ENCODE assay signal across 8 cellular contexts in genomic region chr14:58166005-58166983, GRCh38. TPM values are rescaled to one million over a fixed set of nuclear protein-coding genes. Genes with fewer than 3 reads are reported as not detected.
DNase-seq lines count a peak whose midpoint lies in the region; ATAC-seq, FAIRE-seq and TF ChIP-seq lines count a peak whose summit lies in the region.

No MANE protein-coding gene starts in this region.

- no peaks in the 10 kb centered on the region for H3K9me3 Mint-ChIP-seq in CD8-positive, alpha-beta T cell
- H3K9me3 Mint-ChIP-seq in GM23338: no peaks in the 10 kb centered on the region
- no peaks in the 10 kb centered on the region for H3K9me3 Mint-ChIP-seq in astrocyte (ENCODE audit: unreplicated experiment)

- no peak overlapping the region for H3K4me3 Mint-ChIP-seq in CD8-positive, alpha-beta T cell
- H3K4me3 Mint-ChIP-seq in GM23338 (no peak overlapping the region), astrocyte (ENCODE audit: unreplicated experiment) (no peak overlapping the region)

- H3K79me2 ChIP-seq in GM23338 (replicated peaks; ENCODE audit: insufficient read depth): no peaks in the 10 kb centered on the region
- no peaks in the 10 kb centered on the region for H3K79me2 ChIP-seq in astrocyte (ENCODE audit: insufficient read depth, low read length)
- H3K79me2 ChIP-seq in smooth muscle cell (ENCODE audit: low read depth): no peaks in the 10 kb centered on the region

- no peaks in the 10 kb centered on the region for H3K9me2 ChIP-seq in GM23338 (ENCODE audit: insufficient read depth)

- no peaks in the 10 kb centered on the region for H3K36me3 Mint-ChIP-seq in CD8-positive, alpha-beta T cell
- no peaks in the 10 kb centered on the region for H3K36me3 Mint-ChIP-seq in GM23338 (ENCODE audit: low read depth)
- H3K36me3 Mint-ChIP-seq in astrocyte (ENCODE audit: low read depth, unreplicated experiment): peaks cover 2% of the 10 kb centered on the region

- intact Hi-C loops in CD8-positive, alpha-beta T cell (cut with DNase I, micrococcal nuclease): loop anchor here in 1 of 2 experiments (1.0 kb wide), 1 partner anchor 58 kb away; no protein-coding TSS in a partner anchor

- H3K9ac ChIP-seq in astrocyte (ENCODE audit: low read length) (peak overlapping the region; percentile 47), smooth muscle cell (ENCODE audit: low read depth) (no peak overlapping the region)

- peak; percentile 85 for TF ChIP-seq CTCF in CD8-positive, alpha-beta T cell (IDR thresholded peaks at IDR 0.05)
- TF ChIP-seq CTCF in GM23338 (conservative IDR thresholded peaks at IDR 0.05; ENCODE audit: low read depth in 2 of 2): peak; percentile 93 to 95
- TF ChIP-seq CTCF in astrocyte (IDR thresholded peaks at IDR 0.05; ENCODE audit: insufficient read depth, low read depth, low read length): peak; percentile 88
- TF ChIP-seq CTCF in smooth muscle cell (IDR thresholded peaks at IDR 0.05; ENCODE audit: borderline replicate concordance, insufficient read depth, poor library complexity, severe bottlenecking): peak; percentile 95

- no peaks in the 10 kb centered on the region for H4K20me1 ChIP-seq in GM23338 (replicated peaks; ENCODE audit: insufficient read depth)
- no peaks in the 10 kb centered on the region for H4K20me1 ChIP-seq in astrocyte (ENCODE audit: insufficient read depth, low read length)
- no peaks in the 10 kb centered on the region for H4K20me1 ChIP-seq in smooth muscle cell (ENCODE audit: low read depth)

- WGBS in smooth muscle cell (ENCODE audit: low lambda C conversion rate): 27% methylated on average over 10 of the region's 10 CpGs

- H3K27me3 Mint-ChIP-seq in CD8-positive, alpha-beta T cell (ENCODE audit: low read depth): peaks cover 13% of the 10 kb centered on the region
- H3K27me3 Mint-ChIP-seq in GM23338 (ENCODE audit: insufficient read depth, low read depth, poor library complexity) (peaks cover 4% of the 10 kb centered on the region), astrocyte (ENCODE audit: low read depth, unreplicated experiment) (no peaks in the 10 kb centered on the region)

- H3K4me3 ChIP-seq in CD8-positive, alpha-beta T cell (ENCODE audit: low read depth, low read length): no peak overlapping the region
- no peak overlapping the region for H3K4me3 ChIP-seq in GM23338
- no peak overlapping the region for H3K4me3 ChIP-seq in astrocyte (ENCODE audit: insufficient read depth, low read depth, low read length)
- no peak overlapping the region for H3K4me3 ChIP-seq in smooth muscle cell

- H3K9me3 ChIP-seq in CD8-positive, alpha-beta T cell (ENCODE audit: low read length): no peaks in the 10 kb centered on the region
- H3K9me3 ChIP-seq in astrocyte (ENCODE audit: insufficient read depth, low read depth, low read length): no peaks in the 10 kb centered on the region
- no peaks in the 10 kb centered on the region for H3K9me3 ChIP-seq in smooth muscle cell (replicated peaks; ENCODE audit: low read depth)

- no peaks in the 10 kb centered on the region for H3K36me3 ChIP-seq in CD8-positive, alpha-beta T cell (ENCODE audit: insufficient read depth, low read length)
- H3K36me3 ChIP-seq in GM23338 (ENCODE audit: insufficient read depth) (no peaks in the 10 kb centered on the region), astrocyte (ENCODE audit: insufficient read depth, low read length) (no peaks in the 10 kb centered on the region), smooth muscle cell (ENCODE audit: low read depth) (no peaks in the 10 kb centered on the region)

- H3K4me2 ChIP-seq in GM23338 (no peak overlapping the region), astrocyte (ENCODE audit: low read length) (peak overlapping the region; percentile 61), smooth muscle cell (no peak overlapping the region)

- DNase-seq in CD8-positive, alpha-beta T cell: peak; percentile 44 to 82 (median 64)
- peak; percentile 96 for DNase-seq in GM23338 (ENCODE audit: low spot score)
- peak; percentile 69 to 73 for DNase-seq in NCI-H2081 (lab: John Stamatoyannopoulos, UW)
- DNase-seq in T1000 (lab: John Stamatoyannopoulos, UW): peak; percentile 18
- DNase-seq in astrocyte (ENCODE audit: low read depth): peak; percentile 70
- peak; percentile 67 to 69 for DNase-seq in hippocampal formation (lab: John Stamatoyannopoulos, UW)
- DNase-seq in smooth muscle cell (lab: John Stamatoyannopoulos, UW; ENCODE audit: unreplicated experiment): peak; percentile 50

- no peak overlapping the region for H3K27ac Mint-ChIP-seq in CD8-positive, alpha-beta T cell
- H3K27ac Mint-ChIP-seq in GM23338 (no peak overlapping the region; the same call in 1 of the 2 replicates), astrocyte (ENCODE audit: unreplicated experiment) (peak overlapping the region; percentile 44)

- CTCF ChIA-PET in CD8-positive, alpha-beta T cell (lab: Charles Lee): interaction anchor here (0.6 to 3.3 kb wide), 8 partner anchors 20 to 755 kb away, joined by 3 to 8 read pairs (median 4); no protein-coding TSS in a partner anchor

- no peaks in the 10 kb centered on the region for H3K27me3 ChIP-seq in CD8-positive, alpha-beta T cell (ENCODE audit: insufficient read depth, low read length)
- H3K27me3 ChIP-seq in GM23338 (ENCODE audit: insufficient read depth): no peaks in the 10 kb centered on the region
- H3K27me3 ChIP-seq in astrocyte (ENCODE audit: insufficient read depth, low read length): no peaks in the 10 kb centered on the region
- H3K27me3 ChIP-seq in smooth muscle cell (ENCODE audit: low read depth): no peaks in the 10 kb centered on the region

- POLR2A ChIA-PET in CD8-positive, alpha-beta T cell (lab: Charles Lee): no interaction called here

- FAIRE-seq in astrocyte (lab: Jason Lieb, UNC): peak; percentile 23

- ATAC-seq in CD8-positive, alpha-beta T cell: peak; percentile 48
- peak; percentile 86 for ATAC-seq in GM23338
- ATAC-seq in HG03280 (IDR thresholded peaks at IDR 0.05; ENCODE audit: unreplicated experiment): no peak

- H2AFZ ChIP-seq in GM23338 (peak overlapping the region; percentile 73), astrocyte (ENCODE audit: low read depth, low read length) (no peak overlapping the region), smooth muscle cell (ENCODE audit: low read depth) (no peak overlapping the region)

- no peaks in the 10 kb centered on the region for H3F3A ChIP-seq in GM23338 (replicated peaks; ENCODE audit: low read depth)
- H3F3A ChIP-seq in smooth muscle cell (ENCODE audit: low read depth): no peaks in the 10 kb centered on the region

- H3K27ac ChIP-seq in CD8-positive, alpha-beta T cell (ENCODE audit: low read depth, low read length): no peak overlapping the region
- no peak overlapping the region for H3K27ac ChIP-seq in GM23338 (ENCODE audit: low read depth)
- peak overlapping the region; percentile 65 for H3K27ac ChIP-seq in astrocyte (ENCODE audit: low read depth, low read length)
- peak overlapping the region; percentile 24 for H3K27ac ChIP-seq in smooth muscle cell (ENCODE audit: low read depth)

- no peaks in the 10 kb centered on the region for H3K4me1 ChIP-seq in CD8-positive, alpha-beta T cell (ENCODE audit: insufficient read depth, low read length)
- H3K4me1 ChIP-seq in GM23338 (ENCODE audit: insufficient read depth) (peaks cover 4% of the 10 kb centered on the region; the same call in 1 of the 2 replicates), astrocyte (ENCODE audit: insufficient read depth, low read length) (peaks cover 13% of the 10 kb centered on the region), smooth muscle cell (ENCODE audit: low read depth) (no peaks in the 10 kb centered on the region)

- no peaks in the 10 kb centered on the region for H3K4me1 Mint-ChIP-seq in CD8-positive, alpha-beta T cell (ENCODE audit: low read depth)
- H3K4me1 Mint-ChIP-seq in GM23338 (peaks cover 18% of the 10 kb centered on the region), astrocyte (ENCODE audit: low read depth, unreplicated experiment) (peaks cover 12% of the 10 kb centered on the region)

TF ChIP-seq in GM23338, 12 proteins besides CTCF, POLR2A, EP300 and RAD21 (continues in another document):
- TF ChIP-seq EZH2 (IDR thresholded peaks at IDR 0.05; ENCODE audit: low read depth, unreplicated experiment) (no peak), ZNF331 (CRISPR knock-in tag; IDR thresholded peaks at IDR 0.05; ENCODE audit: low read depth) (no peak), ZNF114 (CRISPR knock-in tag; IDR thresholded peaks at IDR 0.05) (no peak), EZH2phosphoT487 (IDR thresholded peaks at IDR 0.05; ENCODE audit: unreplicated experiment) (no peak), STAT1 (IDR thresholded peaks at IDR 0.05; ENCODE audit: unreplicated experiment) (no peak), POLR2AphosphoS5 (IDR thresholded peaks at IDR 0.05; ENCODE audit: low read depth) (no peak), NANOG (IDR thresholded peaks at IDR 0.05; ENCODE audit: borderline replicate concordance) (no peak), CREB1 (CRISPR knock-in tag; IDR thresholded peaks at IDR 0.05; ENCODE audit: low read depth) (no peak)

RNA-seq across cellular contexts. Expression of gene ARMH4, which starts 14.3 kb away (rescaled TPM):
- total RNA-seq in CD8-positive, alpha-beta T cell: not detected
- total RNA-seq in GM23338 (2014; rRNA removed; shearing (Covaris generic)): 20.2 and 30.8 TPM in 2 replicates
- 13.9 and 15.5 TPM in 2 replicates for polyA plus RNA-seq in GM23338 (2016; fragmentation: Nextera tagmentation; extraction: Ambion mirVana)
- total RNA-seq in astrocyte: 19.3 and 22.7 TPM in 2 replicates
- 14.4 and 14.7 TPM in 2 replicates for total RNA-seq in smooth muscle cell
- 10.0 and 12.9 TPM in 2 replicates for polyA plus RNA-seq in smooth muscle cell

RNA-seq across cellular contexts. Expression of gene ACTR10, which starts 33.7 kb away (rescaled TPM):
- total RNA-seq in CD8-positive, alpha-beta T cell: 10 to 100 TPM; 47.5 to 47.7 TPM
- 30.8 and 48.7 TPM in 2 replicates for total RNA-seq in GM23338 (2014; rRNA removed; shearing (Covaris generic))
- polyA plus RNA-seq in GM23338 (2016; fragmentation: Nextera tagmentation; extraction: Ambion mirVana) (50.2 and 51.3 TPM in 2 replicates), smooth muscle cell (109 and 131 TPM in 2 replicates)
- total RNA-seq in astrocyte (92.5 and 98.7 TPM in 2 replicates), smooth muscle cell (133 and 149 TPM in 2 replicates)

Comparison
In these comparisons a context has a peak if more than half of its experiments do, and no peak if none do; other contexts are left out.
1. DNase-seq: peak in every context shown above with its lines; median percentile 96 in GM23338; 71 in NCI-H2081; 70 in astrocyte; 68 in hippocampal formation; 64 in CD8-positive, alpha-beta T cell; 50 in smooth muscle cell; 18 in T1000.
2. H3K27ac ChIP-seq: peak in astrocyte (single experiment) and smooth muscle cell (single experiment); none in CD8-positive, alpha-beta T cell (single experiment) and GM23338 (single experiment).
3. RNA of gene ARMH4, which starts 14.3 kb away (total RNA-seq): 20.2 to 30.8 TPM in GM23338, 19.3 to 22.7 TPM in astrocyte and 14.4 to 14.7 TPM in smooth muscle cell; not detected in CD8-positive, alpha-beta T cell; every median in the first group is over 10 times any median in the second.
4. Peak in every context shown above with its lines, with median percentiles within 50 percentile points of each other: CTCF ChIP-seq.